In genomic region chr17:29588561-29589411, GRCh38 we compare ENCODE assay signal across 8 cellular contexts. TPM values are rescaled to one million over a fixed set of nuclear protein-coding genes. Genes with fewer than 3 reads are reported as not detected.
A peak's percentile ranks its signal among the peaks of the same experiment; 100 is the strongest.
DNase-seq lines count a peak whose midpoint lies in the region; ATAC-seq and TF ChIP-seq lines count a peak whose summit lies in the region.

No MANE protein-coding gene starts in this region.

- no peaks in the 10 kb centered on the region for H3K9me3 Mint-ChIP-seq in CD8-positive, alpha-beta memory T cell

- no peak for TF ChIP-seq POLR2A in erythroblast (IDR thresholded peaks at IDR 0.05; ENCODE audit: low read length)

- peaks cover 15% of the 10 kb centered on the region for H4K20me1 ChIP-seq in neural cell (ENCODE audit: insufficient read depth)

- DNase-seq in CD8-positive, alpha-beta memory T cell, result peak; percentile 46 to 75 (median 52)
- DNase-seq in LHCN-M2 (ENCODE audit: low read depth), result peak; percentile 50
- peak; percentile 61 to 65 for DNase-seq in activated CD8-positive, alpha-beta memory T cell treated with anti-CD3 and anti-CD28 coated beads for 4 hours (ENCODE audit: low read depth in 2 of 2)
- DNase-seq in erythroblast (lab: John Stamatoyannopoulos, UW), result peak; percentile 47 to 55
- no peak for DNase-seq in pons (ENCODE audit: low spot score)
- DNase-seq in H4 (ENCODE audit: low spot score), result no peak

- H3K4me1 Mint-ChIP-seq in CD8-positive, alpha-beta memory T cell, result peaks cover 59 to 81% (median 68%) of the 10 kb centered on the region in 3 donors

- H3K9me2 ChIP-seq in neural cell (ENCODE audit: insufficient read depth, low read length), result no peaks in the 10 kb centered on the region

- no peaks in the 10 kb centered on the region for H3K36me3 ChIP-seq in CD8-positive, alpha-beta memory T cell (ENCODE audit: insufficient read depth, low read length)
- no peaks in the 10 kb centered on the region for H3K36me3 ChIP-seq in neural cell (ENCODE audit: insufficient read depth, low read length)

- ATAC-seq in GM21390 (IDR thresholded peaks at IDR 0.05; ENCODE audit: unreplicated experiment), result peak; percentile 12

- peak overlapping the region; percentile 89 to 95 (median 93) for H3K4me3 Mint-ChIP-seq in CD8-positive, alpha-beta memory T cell

- peak overlapping the region; percentile 58 for H3K4me2 ChIP-seq in neural cell (ENCODE audit: low read length)

- H3K27ac ChIP-seq in CD8-positive, alpha-beta memory T cell (ENCODE audit: low read depth, low read length), result peak overlapping the region; percentile 47
- H3K27ac ChIP-seq in neural cell (ENCODE audit: low read length), result peak overlapping the region; percentile 53

- peaks cover 0 to 5% (median 1%) of the 10 kb centered on the region in 3 donors for H3K36me3 Mint-ChIP-seq in CD8-positive, alpha-beta memory T cell

- H3F3A ChIP-seq in neural cell (ENCODE audit: insufficient read depth, low read length, poor library complexity, severe bottlenecking), result peaks cover 2% of the 10 kb centered on the region

- H2AFZ ChIP-seq in neural cell (ENCODE audit: low read depth, low read length), result no peak overlapping the region

- no peaks in the 10 kb centered on the region for H3K9me3 ChIP-seq in CD8-positive, alpha-beta memory T cell (ENCODE audit: low read length)
- H3K9me3 ChIP-seq in neural cell (ENCODE audit: low read length), result no peaks in the 10 kb centered on the region

- no peaks in the 10 kb centered on the region for H3K27me3 Mint-ChIP-seq in CD8-positive, alpha-beta memory T cell

- peak overlapping the region; percentile 74 for H3K4me3 ChIP-seq in CD8-positive, alpha-beta memory T cell (ENCODE audit: low read length)
- peak overlapping the region; percentile 97 for H3K4me3 ChIP-seq in neural cell (ENCODE audit: low read length)

- peak overlapping the region; percentile 85 for H3K9ac ChIP-seq in neural cell (ENCODE audit: low read length)

- POLR2A ChIA-PET in CD8-positive, alpha-beta memory T cell (lab: Charles Lee), result interaction anchor here (0.6 to 2.0 kb wide), 5 partner anchors 20 to 27 kb away, joined by 3 to 18 read pairs (median 3); partner anchors contain the start of genes ABHD15 and TP53I13

- H3K4me1 ChIP-seq in CD8-positive, alpha-beta memory T cell (ENCODE audit: insufficient read depth, low read length), result peaks cover 77% of the 10 kb centered on the region

- H3K27ac Mint-ChIP-seq in CD8-positive, alpha-beta memory T cell, result peak overlapping the region; percentile 83 to 97 (median 96)

- H3K79me2 ChIP-seq in neural cell (replicated peaks; ENCODE audit: insufficient read depth, low read length), result peaks cover 34% of the 10 kb centered on the region

- no peak for TF ChIP-seq RAD21 in neural cell (conservative IDR thresholded peaks at IDR 0.05)

- no peak for TF ChIP-seq CTCF in neural cell (IDR thresholded peaks at IDR 0.05; ENCODE audit: poor library complexity, severe bottlenecking)

- no peak for TF ChIP-seq EP300 in neural cell (conservative IDR thresholded peaks at IDR 0.05; ENCODE audit: poor library complexity, severe bottlenecking)

- H3K27me3 ChIP-seq in CD8-positive, alpha-beta memory T cell (ENCODE audit: insufficient read depth, low read length, poor library complexity, severe bottlenecking), result no peaks in the 10 kb centered on the region
- H3K27me3 ChIP-seq in neural cell (ENCODE audit: insufficient read depth, low read depth, low read length), result no peaks in the 10 kb centered on the region

- CTCF ChIA-PET in CD8-positive, alpha-beta memory T cell (lab: Charles Lee), result interaction anchor here (0.9 to 26.2 kb wide), 4 partner anchors 12 to 24 kb away, joined by 3 to 436 read pairs (median 5); no protein-coding TSS in a partner anchor

TF ChIP-seq in neural cell, 6 proteins besides CTCF, POLR2A, EP300 and RAD21:
- TF ChIP-seq SMC3 (conservative IDR thresholded peaks at IDR 0.05; ENCODE audit: poor library complexity) (peak; percentile 11), MXI1 (conservative IDR thresholded peaks at IDR 0.05; ENCODE audit: poor library complexity, severe bottlenecking) (peak; percentile 37), TAF1 (IDR thresholded peaks at IDR 0.05; ENCODE audit: low read depth) (no peak)

RNA-seq across cellular contexts. Expression of gene GIT1, which starts 0.7 kb away (rescaled TPM):
- total RNA-seq in CD8-positive, alpha-beta memory T cell, result 10 to 100 TPM; 69.7 to 69.8 TPM
- polyA plus RNA-seq in CD8-positive, alpha-beta memory T cell, result 25.7 TPM
- 32.5 and 36.0 TPM in 2 replicates for total RNA-seq in LHCN-M2 (2014; rRNA removed)
- 25.1 TPM for polyA plus RNA-seq in LHCN-M2 (2012)
- 20.5 and 41.4 TPM in 2 replicates for polyA plus RNA-seq in neural cell
- polyA minus RNA-seq in neural cell, result 40.1 and 42.1 TPM in 2 replicates
- 10.8 and 11.7 TPM in 2 replicates for total RNA-seq in H4 (2014; rRNA removed; shearing (Covaris generic))

RNA-seq across cellular contexts. Expression of gene ANKRD13B, which starts 4.1 kb away (rescaled TPM):
- 10 to 100 TPM; 20.8 to 21.8 TPM for total RNA-seq in CD8-positive, alpha-beta memory T cell
- polyA plus RNA-seq in CD8-positive, alpha-beta memory T cell, result 0.35 TPM
- 7.8 and 16.2 TPM in 2 replicates for total RNA-seq in LHCN-M2 (2014; rRNA removed)
- polyA plus RNA-seq in LHCN-M2 (2012), result 4.0 TPM
- polyA plus RNA-seq in neural cell, result 35.0 and 42.7 TPM in 2 replicates
- 34.0 and 38.2 TPM in 2 replicates for polyA minus RNA-seq in neural cell
- total RNA-seq in H4 (2014; rRNA removed; shearing (Covaris generic)), result 2.9 and 3.8 TPM in 2 replicates

RNA-seq across cellular contexts. Expression of gene TP53I13, which starts 20.3 kb away (rescaled TPM):
- 10 to 100 TPM; 71.3 to 75.5 TPM for total RNA-seq in CD8-positive, alpha-beta memory T cell
- 33.1 TPM for polyA plus RNA-seq in CD8-positive, alpha-beta memory T cell
- 61.2 and 67.8 TPM in 2 replicates for total RNA-seq in LHCN-M2 (2014; rRNA removed)
- polyA plus RNA-seq in LHCN-M2 (2012), result 32.9 TPM
- 18.4 and 23.3 TPM in 2 replicates for polyA plus RNA-seq in neural cell
- 7.1 and 7.5 TPM in 2 replicates for polyA minus RNA-seq in neural cell
- total RNA-seq in H4 (2014; rRNA removed; shearing (Covaris generic)), result 16.0 and 23.3 TPM in 2 replicates

RNA-seq across cellular contexts. Expression of gene ABHD15, which starts 21.9 kb away (rescaled TPM):
- total RNA-seq in CD8-positive, alpha-beta memory T cell, result 10 to 100 TPM; 18.3 to 19.3 TPM
- polyA plus RNA-seq in CD8-positive, alpha-beta memory T cell, result 22.6 TPM
- total RNA-seq in LHCN-M2 (2014; rRNA removed), result 8.4 and 8.5 TPM in 2 replicates
- polyA plus RNA-seq in LHCN-M2 (2012), result 3.2 TPM
- 0.14 and 0.21 TPM in 2 replicates for polyA plus RNA-seq in neural cell
- 0.24 and 0.46 TPM in 2 replicates for polyA minus RNA-seq in neural cell
- total RNA-seq in H4 (2014; rRNA removed; shearing (Covaris generic)), result 6.2 and 8.6 TPM in 2 replicates

RNA-seq across cellular contexts. Expression of gene CORO6, which starts 33.9 kb away (rescaled TPM):
- total RNA-seq in CD8-positive, alpha-beta memory T cell, result 1 to 10 TPM; 2.5 to 2.9 TPM
- polyA plus RNA-seq in CD8-positive, alpha-beta memory T cell, result 0.17 TPM
- total RNA-seq in LHCN-M2 (2014; rRNA removed), result 22.1 and 41.6 TPM in 2 replicates
- 19.9 TPM for polyA plus RNA-seq in LHCN-M2 (2012)
- 1.2 and 4.3 TPM in 2 replicates for polyA plus RNA-seq in neural cell
- polyA minus RNA-seq in neural cell, result 1.0 and 2.4 TPM in 2 replicates
- 0.14 and 1.2 TPM in 2 replicates for total RNA-seq in H4 (2014; rRNA removed; shearing (Covaris generic))

Comparison
In these comparisons a context has a peak if more than half of its experiments do, and no peak if none do; other contexts are left out.
1. DNase-seq: peak in CD8-positive, alpha-beta memory T cell (5 of 5), LHCN-M2 (single experiment), activated CD8-positive, alpha-beta memory T cell treated with anti-CD3 and anti-CD28 coated beads for 4 hours (2 of 2) and erythroblast (2 of 2); none in pons (single experiment) and H4 (single experiment).